ENCODE assay signal across 10 cellular contexts in genomic region chr9:87714819-87715218, GRCh38. TPM values are rescaled to one million over a fixed set of nuclear protein-coding genes. Genes with fewer than 3 reads are reported as not detected.
DNase-seq lines count a peak whose midpoint lies in the region; ATAC-seq, FAIRE-seq and TF ChIP-seq lines count a peak whose summit lies in the region.
"Had no signal": no experiment of that assay in that cellular context is flagged by ENCODE, and none has a peak within 500 bp of the region (broad histone marks: within the 10 kb centered on the region; RNA-seq: fewer than 3 reads in every experiment).

No MANE protein-coding gene starts in this region.

- no peak for FAIRE-seq in H1 (lab: Jason Lieb, UNC)

- no peak overlapping the region for H3K4me2 ChIP-seq in H1 (ENCODE audit: insufficient read depth in 1 of 2, low read depth in 2 of 2, low read length in 2 of 2)

- H3K27ac ChIP-seq in H1 (ENCODE audit: low read depth, low read length): no peak overlapping the region

- H3K27me3 ChIP-seq in H1 (replicated peaks in 1 of 4; ENCODE audit: control insufficient read depth in 3 of 4, extremely low read depth in 1 of 4, insufficient read depth in 3 of 4, low read length in 3 of 4): no peaks in the 10 kb centered on the region

- H3K56ac ChIP-seq in H1 (replicated peaks; ENCODE audit: insufficient read length, low read depth, low read length): no peak overlapping the region

- H2BK5ac ChIP-seq in H1 (ENCODE audit: low read depth, low read length): no peak overlapping the region

- H4K8ac ChIP-seq in H1 (ENCODE audit: extremely low read depth, insufficient read depth, low read length): no peak overlapping the region

- DNase-seq in Ammon's horn (ENCODE audit: low spot score) (peak; percentile 79), NCI-H2029 (lab: John Stamatoyannopoulos, UW) (peak; percentile 71), H1 (ENCODE audit: low read depth in 1 of 2, low spot score in 2 of 2) (no peak), retina (no peak)
- no peak for DNase-seq in activated naive CD8-positive, alpha-beta T cell treated with anti-CD3 and anti-CD28 coated beads, Interleukin-2, amount 50 U/mL, for 24 hours
- no peak for DNase-seq in stimulated activated CD4-positive, alpha-beta T cell treated with anti-CD3 and anti-CD28 coated beads, Interleukin-2, amount 100 ng/mL, for 24 hours
- DNase-seq: activated naive CD8-positive, alpha-beta T cell treated with anti-CD3 and anti-CD28 coated beads, Interleukin-2, amount 10 ng/mL, durations not matched to agents 7 days and 5 days; NCI-H1436 treated with DMSO at 0.1 percent for 48 hours had no signal

- no peak overlapping the region for H3K18ac ChIP-seq in H1 (ENCODE audit: extremely low read depth, low read length)

- 92% methylated on average over 2 of the region's 2 CpGs; no CpG with 5 or more reads in 1 of the 2 experiments for WGBS in H1 (ENCODE audit: extremely low coverage in 1 of 2, insufficient coverage in 1 of 2, insufficient read length in 1 of 2, insufficient replicate concordance in 2 of 2, low coverage in 1 of 2, low lambda C conversion rate in 2 of 2, missing lambda C conversion rate in 1 of 2), 2 experiments

- H4K5ac ChIP-seq in H1 (ENCODE audit: insufficient read length, low read depth, low read length): no peak overlapping the region

- H3K79me2 ChIP-seq in H1 (ENCODE audit: control insufficient read depth in 1 of 2, insufficient read depth in 2 of 2, low read length in 2 of 2): no peaks in the 10 kb centered on the region

- H3K9me3 ChIP-seq in H1 (ENCODE audit: insufficient read depth in 2 of 2, low read depth in 1 of 2, low read length in 1 of 2): no peaks in the 10 kb centered on the region

- H2BK120ac ChIP-seq in H1 (replicated peaks; ENCODE audit: low read depth, low read length): no peak overlapping the region

- H3K4me1 ChIP-seq in H1 (replicated peaks in 1 of 4; ENCODE audit: control insufficient read depth in 3 of 4, insufficient read depth in 4 of 4, low read length in 3 of 4): no peaks in the 10 kb centered on the region; a peak in 2 of 7 replicates

- CTCF ChIA-PET in H1 (lab: Charles Lee; ENCODE audit: partially characterized antibody): interaction anchor here (0.6 to 1.6 kb wide), 4 partner anchors 78 to 136 kb away, joined by 4 to 6 read pairs (median 4); no protein-coding TSS in a partner anchor

- TF ChIP-seq POLR2A in H1 (IDR thresholded peaks at IDR 0.05; ENCODE audit: control extremely low read depth in 1 of 2, low read depth in 2 of 2, low read length in 2 of 2): no peak

- peaks cover 0 to 5% of the 10 kb centered on the region in 2 experiments for H4K20me1 ChIP-seq in H1 (replicated peaks in 1 of 2; ENCODE audit: control insufficient read depth in 1 of 2, insufficient read depth in 2 of 2, low read length in 2 of 2)

- no peak overlapping the region for H2BK15ac ChIP-seq in H1 (ENCODE audit: low read length)

- no peak overlapping the region for H3K4me3 ChIP-seq in H1 (ENCODE audit: extremely low read depth in 1 of 4, insufficient read depth in 2 of 4, low read depth in 3 of 4, low read length in 4 of 4)

- H3K9ac ChIP-seq in H1 (replicated peaks in 1 of 4; ENCODE audit: extremely low read depth in 1 of 4, low read depth in 3 of 4, low read length in 3 of 4): no peak overlapping the region

- H3K23me2 ChIP-seq in H1 (ENCODE audit: low read depth, low read length): peaks cover 6% of the 10 kb centered on the region; the same call in 1 of the 2 replicates

- peak overlapping the region in 2 of 3 experiments; percentile 67 to 85 for H3K27ac Mint-ChIP-seq in nephron
- H3K27ac Mint-ChIP-seq in activated naive CD8-positive, alpha-beta T cell treated with anti-CD3 and anti-CD28 coated beads, Interleukin-2, amount 50 U/mL, for 24 hours: no peak overlapping the region
- H3K27ac Mint-ChIP-seq: activated naive CD8-positive, alpha-beta T cell treated with anti-CD3 and anti-CD28 coated beads, Interleukin-2, amount 10 ng/mL, durations not matched to agents 7 days and 5 days had no signal

- no peak overlapping the region for H3K4ac ChIP-seq in H1 (replicated peaks; ENCODE audit: insufficient read length, low read depth, low read length)

- TF ChIP-seq CTCF in H1 (IDR thresholded peaks at IDR 0.05; ENCODE audit: control extremely low read depth in 1 of 3, insufficient read depth in 1 of 3, low read depth in 1 of 3, low read length in 3 of 3) (no peak), nephron (IDR thresholded peaks at IDR 0.05; ENCODE audit: unreplicated experiment in 3 of 3) (no peak)

- H3K79me1 ChIP-seq in H1 (ENCODE audit: low read depth, low read length): no peaks in the 10 kb centered on the region

- H3K14ac ChIP-seq in H1 (ENCODE audit: insufficient read length): no peak overlapping the region

- no peak overlapping the region for H2AFZ ChIP-seq in H1 (ENCODE audit: low read length)

- no peak overlapping the region for H2BK12ac ChIP-seq in H1 (ENCODE audit: low read depth, low read length)

- H3K27me3 Mint-ChIP-seq in nephron (ENCODE audit: low read depth): peaks cover 3% of the 10 kb centered on the region
- no peaks in the 10 kb centered on the region for H3K27me3 Mint-ChIP-seq in activated naive CD8-positive, alpha-beta T cell treated with anti-CD3 and anti-CD28 coated beads, Interleukin-2, amount 50 U/mL, for 24 hours

- H3K4me3 Mint-ChIP-seq in nephron: no peak overlapping the region
- no peak overlapping the region for H3K4me3 Mint-ChIP-seq in activated naive CD8-positive, alpha-beta T cell treated with anti-CD3 and anti-CD28 coated beads, Interleukin-2, amount 50 U/mL, for 24 hours
- H3K4me3 Mint-ChIP-seq: activated naive CD8-positive, alpha-beta T cell treated with anti-CD3 and anti-CD28 coated beads, Interleukin-2, amount 10 ng/mL, durations not matched to agents 7 days and 5 days had no signal

- H3K4me1 Mint-ChIP-seq in nephron: peaks cover 29% of the 10 kb centered on the region
- H3K4me1 Mint-ChIP-seq in activated naive CD8-positive, alpha-beta T cell treated with anti-CD3 and anti-CD28 coated beads, Interleukin-2, amount 50 U/mL, for 24 hours: no peaks in the 10 kb centered on the region

- no peaks in the 10 kb centered on the region for H3K9me3 Mint-ChIP-seq in nephron
- no peaks in the 10 kb centered on the region for H3K9me3 Mint-ChIP-seq in activated naive CD8-positive, alpha-beta T cell treated with anti-CD3 and anti-CD28 coated beads, Interleukin-2, amount 50 U/mL, for 24 hours

- POLR2A ChIA-PET in H1 (lab: Charles Lee; ENCODE audit: partially characterized antibody): no interaction called here

- no peak overlapping the region for H4K91ac ChIP-seq in H1 (replicated peaks; ENCODE audit: insufficient read length, low read length)

- H3K23ac ChIP-seq in H1 (ENCODE audit: insufficient read length): no peak overlapping the region

- H3K36me3 Mint-ChIP-seq in nephron (ENCODE audit: low read depth): no peaks in the 10 kb centered on the region
- no peaks in the 10 kb centered on the region for H3K36me3 Mint-ChIP-seq in activated naive CD8-positive, alpha-beta T cell treated with anti-CD3 and anti-CD28 coated beads, Interleukin-2, amount 50 U/mL, for 24 hours (ENCODE audit: low read depth)
- H3K36me3 Mint-ChIP-seq: activated naive CD8-positive, alpha-beta T cell treated with anti-CD3 and anti-CD28 coated beads, Interleukin-2, amount 10 ng/mL, durations not matched to agents 7 days and 5 days had no signal

- no peak overlapping the region for H2BK20ac ChIP-seq in H1 (ENCODE audit: low read length)

- no peak for TF ChIP-seq EP300 in H1 (IDR thresholded peaks at IDR 0.05; ENCODE audit: borderline replicate concordance in 1 of 2, low read depth in 2 of 2, low read length in 2 of 2)

- no peak for TF ChIP-seq RAD21 in H1 (IDR thresholded peaks at IDR 0.05 in 1 of 2, conservative IDR thresholded peaks at IDR 0.05 in 1 of 2; ENCODE audit: low read depth in 2 of 2, low read length in 2 of 2)

- H2AK5ac ChIP-seq in H1 (ENCODE audit: low read depth, low read length): no peak overlapping the region

- no peaks in the 10 kb centered on the region for H3K36me3 ChIP-seq in H1 (ENCODE audit: control insufficient read depth in 2 of 4, insufficient read depth in 4 of 4, low read length in 3 of 4)

- no peak for ATAC-seq in activated naive CD8-positive, alpha-beta T cell treated with anti-CD3 and anti-CD28 coated beads, Interleukin-2, amount 50 U/mL, for 24 hours
- ATAC-seq in HG03139 (IDR thresholded peaks at IDR 0.05; ENCODE audit: unreplicated experiment): no peak

TF ChIP-seq in H1, 55 proteins besides CTCF, POLR2A, EP300 and RAD21:
- TF ChIP-seq POU5F1 (IDR thresholded peaks at IDR 0.05; ENCODE audit: low read depth, low read length) (no peak), CEBPB (IDR thresholded peaks at IDR 0.05; ENCODE audit: low read depth, low read length) (peak; percentile 39; the same call in 1 of the 2 replicates)

RNA-seq across cellular contexts. Expression of gene CTSL, which starts 11.1 kb away (rescaled TPM):
- 34.4 and 38.2 TPM in 2 replicates for total RNA-seq in H1 (2021; fragmentation: NEBNext Ultra II Directional; extraction: Animal tissue kit (Norgen Biotek cat#: 25700))
- 25.2 and 34.2 TPM in 2 replicates for polyA plus RNA-seq in H1 (2011; rRNA removed)
- polyA plus RNA-seq in H1 (2011; cell fraction: cytosol; rRNA removed): 59.9 TPM
- 22.5 TPM for polyA plus RNA-seq in H1 (2011; cell fraction: nucleus; rRNA removed)
- 39.3 to 48.8 TPM (median 42.6 TPM) in 4 replicates for polyA plus RNA-seq in H1 (2012, experiment 1 of 2)
- 9.4 TPM for polyA plus RNA-seq in H1 (2012, experiment 2 of 2)
- 54.8 TPM for polyA plus RNA-seq in H1 (2013, experiment 1 of 2)
- polyA plus RNA-seq in H1 (2013, experiment 2 of 2): 56.7 TPM
- polyA minus RNA-seq in H1 (2011; rRNA and poly(A)+ RNA removed): 12.0 and 16.1 TPM in 2 replicates
- 11.2 TPM for polyA minus RNA-seq in H1 (2011; cell fraction: cytosol; rRNA and poly(A)+ RNA removed)
- polyA minus RNA-seq in H1 (2011; cell fraction: nucleus; rRNA and poly(A)+ RNA removed): 7.2 TPM

Comparison
In these comparisons a context has a peak if more than half of its experiments do, and no peak if none do; other contexts are left out.
1. DNase-seq: peak in Ammon's horn (single experiment) and NCI-H2029 (single experiment); none in H1 (0 of 2), activated naive CD8-positive, alpha-beta T cell treated with anti-CD3 and anti-CD28 coated beads, Interleukin-2, amount 50 U/mL, for 24 hours (single experiment), stimulated activated CD4-positive, alpha-beta T cell treated with anti-CD3 and anti-CD28 coated beads, Interleukin-2, amount 100 ng/mL, for 24 hours (0 of 2) and retina (single experiment).